Comparison of ENCODE assay signal across 13 cellular contexts in the genomic region with DNA sequence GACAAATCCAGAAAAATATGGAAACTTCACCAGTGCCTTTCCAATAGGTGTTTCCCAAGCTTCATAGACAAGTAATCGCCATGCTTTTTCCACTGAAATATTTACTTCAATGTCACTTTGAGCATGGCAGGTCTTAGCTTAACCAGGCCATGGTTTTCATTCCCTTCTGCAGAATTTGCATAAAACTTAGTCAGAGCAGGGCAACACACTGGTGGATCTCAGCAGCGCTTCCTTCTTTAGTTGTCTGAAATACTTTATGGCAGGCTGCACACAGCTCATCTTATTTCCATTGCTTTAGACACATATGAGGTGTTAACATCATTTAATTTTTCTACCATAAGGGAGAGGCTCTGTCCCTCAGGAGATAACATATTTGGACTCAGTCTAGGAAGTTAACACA.
A peak's percentile ranks its signal among the peaks of the same experiment; 100 is the strongest.
DNase-seq lines count a peak whose midpoint lies in the region; ATAC-seq lines count a peak whose summit lies in the region.
"Had no signal": no experiment of that assay in that cellular context is flagged by ENCODE, and none has a peak within 500 bp of the region (broad histone marks: within the 10 kb centered on the region; RNA-seq: fewer than 3 reads in every experiment).

No MANE protein-coding gene starts in this region.

- no peak for DNase-seq in NCI-H2227 treated with DMSO at 0.1 percent for 48 hours (lab: John Stamatoyannopoulos, UW)
- DNase-seq in NCI-H2171 treated with DMSO at 0.1 percent for 48 hours (lab: John Stamatoyannopoulos, UW): no peak
- DNase-seq in iPS-NIHi11 (ENCODE audit: low spot score): no peak
- no peak for DNase-seq in NCI-H1417 (lab: John Stamatoyannopoulos, UW)
- DNase-seq: activated naive CD8-positive, alpha-beta T cell treated with anti-CD3 and anti-CD28 coated beads, Interleukin-2, amount 50 U/mL, for 24 hours; EL; MG63; midbrain; T-helper 9 cell had no signal

- ATAC-seq in GM18519 (IDR thresholded peaks at IDR 0.05; ENCODE audit: low FRiP score, unreplicated experiment) (peak; percentile 90), GM21360 (IDR thresholded peaks at IDR 0.05; ENCODE audit: unreplicated experiment) (peak; percentile 55), HG02870 (IDR thresholded peaks at IDR 0.05; ENCODE audit: unreplicated experiment) (peak; percentile 93), HG03565 (IDR thresholded peaks at IDR 0.05; ENCODE audit: unreplicated experiment) (peak; percentile 84)
- ATAC-seq: activated naive CD8-positive, alpha-beta T cell treated with anti-CD3 and anti-CD28 coated beads, Interleukin-2, amount 50 U/mL, for 24 hours had no signal
